In the genomic region with DNA sequence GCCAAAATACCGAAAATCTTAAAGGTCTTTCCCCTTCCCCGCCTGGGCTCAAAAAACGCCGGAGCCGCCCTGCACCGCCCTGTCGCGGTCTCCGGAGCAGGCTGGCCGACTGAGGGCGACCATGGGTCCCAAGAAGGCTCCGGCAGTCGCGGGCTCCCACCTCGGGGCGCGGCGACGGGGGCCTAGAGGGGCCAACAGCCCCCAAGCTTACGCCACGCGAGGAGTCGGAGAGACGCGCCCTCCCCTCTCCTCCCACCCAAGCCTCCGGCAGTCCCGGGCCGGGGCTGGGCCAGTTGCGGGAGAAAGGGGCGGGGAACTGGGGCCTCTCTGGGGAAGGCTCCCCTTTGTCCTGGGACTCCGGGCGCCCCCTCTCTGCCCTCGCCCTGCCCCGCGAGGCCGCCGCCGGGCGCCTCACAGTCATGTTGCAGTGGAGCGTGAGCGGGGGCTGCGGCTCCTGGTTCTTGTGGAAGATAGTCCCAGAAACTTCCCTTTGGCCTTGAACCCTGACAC, we compare ENCODE assay signal across 8 cellular contexts.
DNase-seq lines count a peak whose midpoint lies in the region; ATAC-seq and TF ChIP-seq lines count a peak whose summit lies in the region.

No MANE protein-coding gene starts in this region.

- peak; percentile 39 for DNase-seq in HT1080 (ENCODE audit: low read depth)
- peak; percentile 54 to 63 for DNase-seq in heart right ventricle
- DNase-seq in progenitor cell of endocrine pancreas (ENCODE audit: low spot score, unreplicated experiment), result peak; percentile 32
- DNase-seq in H4 (ENCODE audit: low spot score), result no peak

- H3K27me3 ChIP-seq in ACC112 (ENCODE audit: insufficient read depth, low read length) (peaks cover 9% of the 10 kb centered on the region; the same call in 1 of the 2 replicates), heart right ventricle (peaks cover 0 to 48% (median 6%) of the 10 kb centered on the region in 7 donors)

- no peaks in the 10 kb centered on the region for H3K36me3 Mint-ChIP-seq in activated naive CD4-positive, alpha-beta T cell treated with anti-CD3 and anti-CD28 coated beads, Interleukin-2, amount 50 U/mL, for 24 hours
- H3K36me3 Mint-ChIP-seq in progenitor cell of endocrine pancreas (ENCODE audit: insufficient read depth), result no peaks in the 10 kb centered on the region

- H3K4me3 ChIP-seq in ACC112 (ENCODE audit: low read depth, low read length) (peak overlapping the region; percentile 97), heart right ventricle (peak overlapping the region; percentile 49 to 88 (median 66))

- peak overlapping the region; percentile 88 for H2AFZ ChIP-seq in ACC112 (ENCODE audit: low read length, unreplicated experiment)

- H3K4me1 ChIP-seq in ACC112 (ENCODE audit: control insufficient read depth, insufficient read depth, low read length, unreplicated experiment) (no peaks in the 10 kb centered on the region), heart right ventricle (peaks cover 0 to 18% (median 14%) of the 10 kb centered on the region in 9 donors)

- H3K4me3 Mint-ChIP-seq in activated naive CD4-positive, alpha-beta T cell treated with anti-CD3 and anti-CD28 coated beads, Interleukin-2, amount 50 U/mL, for 24 hours, result peak overlapping the region; percentile 77
- H3K4me3 Mint-ChIP-seq in progenitor cell of endocrine pancreas (ENCODE audit: low read depth), result peak overlapping the region; percentile 79

- no peaks in the 10 kb centered on the region for H3K9me3 ChIP-seq in heart right ventricle

- WGBS in heart right ventricle, 2 donors, result 0 to 1% methylated on average over 23 to 42 of the region's 42 CpGs

- no peaks in the 10 kb centered on the region for H3K36me3 ChIP-seq in ACC112 (ENCODE audit: insufficient read depth, low read length)
- H3K36me3 ChIP-seq in heart right ventricle, result no peaks in the 10 kb centered on the region

- no peak overlapping the region for H3K27ac Mint-ChIP-seq in activated naive CD4-positive, alpha-beta T cell treated with anti-CD3 and anti-CD28 coated beads, Interleukin-2, amount 50 U/mL, for 24 hours
- peak overlapping the region; percentile 33 for H3K27ac Mint-ChIP-seq in progenitor cell of endocrine pancreas

- H3K27me3 Mint-ChIP-seq in activated naive CD4-positive, alpha-beta T cell treated with anti-CD3 and anti-CD28 coated beads, Interleukin-2, amount 50 U/mL, for 24 hours, result peaks cover 43% of the 10 kb centered on the region
- H3K27me3 Mint-ChIP-seq in progenitor cell of endocrine pancreas, result peaks cover 62% of the 10 kb centered on the region

- H3K79me2 ChIP-seq in ACC112 (ENCODE audit: control insufficient read depth, insufficient read depth, low read length, unreplicated experiment), result no peaks in the 10 kb centered on the region

- peak; percentile 55 for ATAC-seq in GM18517 (IDR thresholded peaks at IDR 0.05; ENCODE audit: unreplicated experiment)
- peak; percentile 85 to 92 (median 91) for ATAC-seq in heart right ventricle
- ATAC-seq in HG03469 (IDR thresholded peaks at IDR 0.05; ENCODE audit: unreplicated experiment), result no peak

- H3K9me3 Mint-ChIP-seq in activated naive CD4-positive, alpha-beta T cell treated with anti-CD3 and anti-CD28 coated beads, Interleukin-2, amount 50 U/mL, for 24 hours, result no peaks in the 10 kb centered on the region
- H3K9me3 Mint-ChIP-seq in progenitor cell of endocrine pancreas (ENCODE audit: low read depth), result no peaks in the 10 kb centered on the region

- peaks cover 11% of the 10 kb centered on the region for H3K4me1 Mint-ChIP-seq in activated naive CD4-positive, alpha-beta T cell treated with anti-CD3 and anti-CD28 coated beads, Interleukin-2, amount 50 U/mL, for 24 hours
- H3K4me1 Mint-ChIP-seq in progenitor cell of endocrine pancreas (ENCODE audit: low read depth), result peaks cover 12% of the 10 kb centered on the region

- TF ChIP-seq CTCF in heart right ventricle (IDR thresholded peaks at IDR 0.05) (peak in 2 of 9 donors; percentile 7 to 21), progenitor cell of endocrine pancreas (IDR thresholded peaks at IDR 0.05; ENCODE audit: unreplicated experiment) (no peak)

- intact Hi-C loops in heart right ventricle (cut with DNase I), result loop anchor here in 4 of 10 donors (10.0 kb wide), 2 partner anchors 70 to 80 kb away; a partner anchor contains a TSS

- H3K27ac ChIP-seq in ACC112 (ENCODE audit: low read depth, low read length), result no peak overlapping the region
- peak overlapping the region; percentile 72 to 96 (median 80) for H3K27ac ChIP-seq in heart right ventricle
